Comparison of ENCODE assay signal across 1 cellular context in the genomic region with DNA sequence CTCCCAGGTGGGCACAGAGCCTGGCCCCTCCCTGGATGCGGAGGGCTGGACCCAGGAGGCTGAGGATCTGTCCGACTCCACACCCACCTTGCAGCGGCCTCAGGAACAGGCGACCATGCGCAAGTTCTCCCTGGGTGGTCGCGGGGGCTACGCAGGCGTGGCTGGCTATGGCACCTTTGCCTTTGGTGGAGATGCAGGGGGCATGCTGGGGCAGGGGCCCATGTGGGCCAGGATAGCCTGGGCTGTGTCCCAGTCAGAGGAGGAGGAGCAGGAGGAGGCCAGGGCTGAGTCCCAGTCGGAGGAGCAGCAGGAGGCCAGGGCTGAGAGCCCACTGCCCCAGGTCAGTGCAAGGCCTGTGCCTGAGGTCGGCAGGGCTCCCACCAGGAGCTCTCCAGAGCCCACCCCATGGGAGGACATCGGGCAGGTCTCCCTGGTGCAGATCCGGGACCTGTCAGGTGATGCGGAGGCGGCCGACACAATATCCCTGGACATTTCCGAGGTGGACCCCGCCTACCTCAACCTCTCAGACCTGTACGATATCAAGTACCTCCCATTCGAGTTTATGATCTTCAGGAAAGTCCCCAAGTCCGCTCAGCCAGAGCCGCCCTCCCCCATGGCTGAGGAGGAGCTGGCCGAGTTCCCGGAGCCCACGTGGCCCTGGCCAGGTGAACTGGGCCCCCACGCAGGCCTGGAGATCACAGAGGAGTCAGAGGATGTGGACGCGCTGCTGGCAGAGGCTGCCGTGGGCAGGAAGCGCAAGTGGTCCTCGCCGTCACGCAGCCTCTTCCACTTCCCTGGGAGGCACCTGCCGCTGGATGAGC.
TF ChIP-seq lines count a peak whose summit lies in the region.

No MANE protein-coding gene starts in this region.

TF ChIP-seq in IMR-90, 13 proteins besides CTCF, POLR2A, EP300 and RAD21 (continued from another document):
- TF ChIP-seq MXI1 (IDR thresholded peaks at IDR 0.05; ENCODE audit: borderline replicate concordance, low read depth, low read length) = no peak
- TF ChIP-seq NFE2L2 (IDR thresholded peaks at IDR 0.05; ENCODE audit: low read depth, low read length) = no peak
- TF ChIP-seq BHLHE40 (IDR thresholded peaks at IDR 0.05; ENCODE audit: low read depth, low read length) = no peak
- no peak for TF ChIP-seq CHD1 (IDR thresholded peaks at IDR 0.05; ENCODE audit: low read depth, low read length)
- TF ChIP-seq, protein P1, sequence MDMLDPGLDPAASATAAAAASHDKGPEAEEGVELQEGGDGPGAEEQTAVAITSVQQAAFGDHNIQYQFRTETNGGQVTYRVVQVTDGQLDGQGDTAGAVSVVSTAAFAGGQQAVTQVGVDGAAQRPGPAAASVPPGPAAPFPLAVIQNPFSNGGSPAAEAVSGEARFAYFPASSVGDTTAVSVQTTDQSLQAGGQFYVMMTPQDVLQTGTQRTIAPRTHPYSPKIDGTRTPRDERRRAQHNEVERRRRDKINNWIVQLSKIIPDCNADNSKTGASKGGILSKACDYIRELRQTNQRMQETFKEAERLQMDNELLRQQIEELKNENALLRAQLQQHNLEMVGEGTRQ (IDR thresholded peaks at IDR 0.05; ENCODE audit: low read depth, low read length) = no peak
- TF ChIP-seq RFX5 (IDR thresholded peaks at IDR 0.05; ENCODE audit: low read depth, low read length) = no peak
- TF ChIP-seq SMC3 (IDR thresholded peaks at IDR 0.05; ENCODE audit: low read depth, low read length) = no peak
- TF ChIP-seq ELK1 (IDR thresholded peaks at IDR 0.05; ENCODE audit: borderline replicate concordance, low read depth, low read length) = no peak
- TF ChIP-seq MAZ (IDR thresholded peaks at IDR 0.05; ENCODE audit: borderline replicate concordance, low read depth, low read length) = no peak
